ENCODE assay signal across 35 cellular contexts in genomic region chr12:19008102-19008501, GRCh38.
"Had no signal": no experiment of that assay in that cellular context is flagged by ENCODE, and none has a peak within 500 bp of the region (broad histone marks: within the 10 kb centered on the region; RNA-seq: fewer than 3 reads in every experiment).

No MANE protein-coding gene starts in this region.

- H3K9me3 ChIP-seq: MG63 had no signal

- H3K27ac ChIP-seq: KMS-11 had no signal

- H3K4me3 ChIP-seq: MG63 had no signal

- DNase-seq: Karpas-422, Kasumi-1, KG1, MG63, MM.1S, MV-4-11, NCI-H1048, NCI-H1092, NCI-H1092 treated with DMSO at 0.1 percent for 48 hours, NCI-H1105, NCI-H1105 treated with DMSO at 0.1 percent for 48 hours, NCI-H1417, NCI-H1417 treated with DMSO at 0.1 percent for 48 hours, NCI-H1436, NCI-H1436 treated with DMSO at 0.1 percent for 48 hours, NCI-H146, NCI-H1694, NCI-H1694 treated with DMSO at 0.1 percent for 48 hours, NCI-H187, NCI-H187 treated with DMSO at 0.1 percent for 48 hours, NCI-H1930, NCI-H2029, NCI-H2029 treated with DMSO at 0.1 percent for 48 hours, NCI-H2081, NCI-H2081 treated with DMSO at 0.1 percent for 48 hours, NCI-H2107, NCI-H2171 treated with DMSO at 0.1 percent for 48 hours, NCI-H2227 treated with DMSO at 0.1 percent for 48 hours, NCI-H226, NCI-H345, NCI-H446, NCI-H446 treated with DMSO at 0.1 percent for 48 hours, NCI-H510A, NCI-H510A treated with DMSO at 0.1 percent for 48 hours had no signal

- H3K4me2 ChIP-seq: KMS-11 had no signal

- H3K36me3 ChIP-seq: MG63 had no signal

- H3K27me3 ChIP-seq: MG63 had no signal

- H3K9ac ChIP-seq: KMS-11 had no signal
